14 cellular contexts compared by ENCODE assay signal in genomic region chr7:102890292-102890970, GRCh38. TPM values are rescaled to one million over a fixed set of nuclear protein-coding genes. Genes with fewer than 3 reads are reported as not detected.
A peak's percentile ranks its signal among the peaks of the same experiment; 100 is the strongest.
DNase-seq lines count a peak whose midpoint lies in the region; ATAC-seq and TF ChIP-seq lines count a peak whose summit lies in the region.
"Had no signal": no experiment of that assay in that cellular context is flagged by ENCODE, and none has a peak within 500 bp of the region (broad histone marks: within the 10 kb centered on the region; RNA-seq: fewer than 3 reads in every experiment).

No MANE protein-coding gene starts in this region.

- CTCF ChIA-PET in naive thymus-derived CD4-positive, alpha-beta T cell (lab: Charles Lee), result no interaction called here
- CTCF ChIA-PET in OCI-LY7 (lab: Charles Lee; ENCODE audit: unreplicated experiment), result no interaction called here

- peak; percentile 53 for ATAC-seq in naive thymus-derived CD4-positive, alpha-beta T cell
- ATAC-seq in HG02798 (IDR thresholded peaks at IDR 0.05; ENCODE audit: poor library complexity, unreplicated experiment), result no peak
- ATAC-seq in GM21529 (IDR thresholded peaks at IDR 0.05; ENCODE audit: unreplicated experiment), result no peak

- no peaks in the 10 kb centered on the region for H3K9me2 ChIP-seq in OCI-LY7 (ENCODE audit: insufficient read depth, low read length)

- intact Hi-C loops in naive thymus-derived CD4-positive, alpha-beta T cell (cut with micrococcal nuclease), result no loop called here
- intact Hi-C loops in OCI-LY7 (cut with micrococcal nuclease; ENCODE audit: unreplicated experiment), result no loop called here

- H3K4me2 ChIP-seq in OCI-LY7 (ENCODE audit: low read length), result no peak overlapping the region

- H3K9me3 ChIP-seq in naive thymus-derived CD4-positive, alpha-beta T cell (ENCODE audit: control insufficient read depth in 2 of 3, low read length in 3 of 3), result no peaks in the 10 kb centered on the region
- H3K9me3 ChIP-seq in OCI-LY7 (ENCODE audit: low read length), result no peaks in the 10 kb centered on the region

- no peak overlapping the region for H3K4me3 ChIP-seq in naive thymus-derived CD4-positive, alpha-beta T cell (ENCODE audit: low read length)
- no peak overlapping the region for H3K4me3 ChIP-seq in OCI-LY7 (ENCODE audit: low read depth, low read length, poor library complexity, severe bottlenecking)

- BruUV-seq in OCI-LY7 (replicated peaks; lab: Mats Ljungman, UMichigan), result no TSS peak

- POLR2A ChIA-PET in naive thymus-derived CD4-positive, alpha-beta T cell (lab: Charles Lee), result no interaction called here
- POLR2A ChIA-PET in OCI-LY7 (lab: Charles Lee), result interaction anchor here (0.9 kb wide), 1 partner anchor 10 kb away, joined by 4 read pairs; no protein-coding TSS in a partner anchor

- H2AFZ ChIP-seq in OCI-LY7 (ENCODE audit: low read length), result no peak overlapping the region
- H2AFZ ChIP-seq: parathyroid adenoma had no signal

- no peaks in the 10 kb centered on the region for H3K79me2 ChIP-seq in OCI-LY7 (ENCODE audit: insufficient read depth, low read depth, low read length)
- H3K79me2 ChIP-seq: parathyroid adenoma had no signal

- no peaks in the 10 kb centered on the region for H3K27me3 ChIP-seq in naive thymus-derived CD4-positive, alpha-beta T cell (ENCODE audit: control insufficient read depth in 2 of 2, insufficient read depth in 2 of 2, low read length in 2 of 2)

- no peak for TF ChIP-seq CTCF in chondrocyte (IDR thresholded peaks at IDR 0.05)
- no peak for TF ChIP-seq CTCF in OCI-LY7 (conservative IDR thresholded peaks at IDR 0.05; ENCODE audit: low read length)

- no peaks in the 10 kb centered on the region for H3K4me1 ChIP-seq in naive thymus-derived CD4-positive, alpha-beta T cell (ENCODE audit: control insufficient read depth in 2 of 2, insufficient read depth in 2 of 2, low read length in 2 of 2)
- no peaks in the 10 kb centered on the region for H3K4me1 ChIP-seq in OCI-LY7 (ENCODE audit: insufficient read depth, low read length, poor library complexity, severe bottlenecking)
- H3K4me1 ChIP-seq: parathyroid adenoma had no signal

- no peak overlapping the region for H3K27ac ChIP-seq in naive thymus-derived CD4-positive, alpha-beta T cell (ENCODE audit: low read depth, low read length)
- H3K27ac ChIP-seq in OCI-LY7 (ENCODE audit: low read depth, low read length, poor library complexity, severe bottlenecking), result no peak overlapping the region
- H3K27ac ChIP-seq: parathyroid adenoma had no signal

- peak; percentile 63 to 66 for DNase-seq in AML-193 (lab: John Stamatoyannopoulos, UW)
- DNase-seq in NOMO-1 treated with DMSO at 0.1 percent for 48 hours (lab: John Stamatoyannopoulos, UW; ENCODE audit: unreplicated experiment), result peak; percentile 51
- no peak for DNase-seq in chondrocyte (ENCODE audit: low spot score)
- no peak for DNase-seq in naive thymus-derived CD4-positive, alpha-beta T cell
- no peak for DNase-seq in OCI-LY7 (ENCODE audit: low spot score)
- no peak for DNase-seq in hippocampal formation (lab: John Stamatoyannopoulos, UW)
- DNase-seq: activated T-cell treated with anti-CD3 and anti-CD28 coated beads for 4 hours; CD4-positive, CD25-positive, alpha-beta regulatory T cell; cortex of kidney; Karpas-422; NCI-H526 treated with DMSO at 0.1 percent for 48 hours had no signal

- H3K4me3 Mint-ChIP-seq in chondrocyte (ENCODE audit: unreplicated experiment), result no peak overlapping the region
- H3K4me3 Mint-ChIP-seq in naive thymus-derived CD4-positive, alpha-beta T cell, result no peak overlapping the region
- H3K4me3 Mint-ChIP-seq: CD4-positive, CD25-positive, alpha-beta regulatory T cell had no signal

- no peaks in the 10 kb centered on the region for H4K20me1 ChIP-seq in OCI-LY7 (ENCODE audit: insufficient read depth, low read length)

- no peaks in the 10 kb centered on the region for H3K27me3 Mint-ChIP-seq in chondrocyte (ENCODE audit: low read depth)
- H3K27me3 Mint-ChIP-seq in naive thymus-derived CD4-positive, alpha-beta T cell, result peaks cover 0 to 4% (median 0%) of the 10 kb centered on the region in 5 donors

- no peaks in the 10 kb centered on the region for H3K36me3 Mint-ChIP-seq in chondrocyte (ENCODE audit: low read depth)
- H3K36me3 Mint-ChIP-seq in naive thymus-derived CD4-positive, alpha-beta T cell, result peaks cover 0 to 6% (median 0%) of the 10 kb centered on the region in 5 donors
- H3K36me3 Mint-ChIP-seq: CD4-positive, CD25-positive, alpha-beta regulatory T cell had no signal

- H3K27ac Mint-ChIP-seq in chondrocyte (ENCODE audit: unreplicated experiment), result peak overlapping the region; percentile 86
- H3K27ac Mint-ChIP-seq in naive thymus-derived CD4-positive, alpha-beta T cell, result no peak overlapping the region
- H3K27ac Mint-ChIP-seq: CD4-positive, CD25-positive, alpha-beta regulatory T cell had no signal

- peaks cover 72% of the 10 kb centered on the region for H3K4me1 Mint-ChIP-seq in chondrocyte (ENCODE audit: low read depth)
- H3K4me1 Mint-ChIP-seq in naive thymus-derived CD4-positive, alpha-beta T cell, result no peaks in the 10 kb centered on the region
- H3K4me1 Mint-ChIP-seq: CD4-positive, CD25-positive, alpha-beta regulatory T cell had no signal

- no peaks in the 10 kb centered on the region for H3K9me3 Mint-ChIP-seq in chondrocyte (ENCODE audit: low read depth)
- peaks cover 0 to 4% (median 0%) of the 10 kb centered on the region in 11 donors for H3K9me3 Mint-ChIP-seq in naive thymus-derived CD4-positive, alpha-beta T cell

- H3K36me3 ChIP-seq in naive thymus-derived CD4-positive, alpha-beta T cell (ENCODE audit: control insufficient read depth in 2 of 3, insufficient read depth in 3 of 3, low read length in 3 of 3), result no peaks in the 10 kb centered on the region
- H3K36me3 ChIP-seq in OCI-LY7 (ENCODE audit: insufficient read depth, low read length), result no peaks in the 10 kb centered on the region

RNA-seq across cellular contexts. Expression of gene LRRC17, which starts 22.4 kb away (rescaled TPM):
- total RNA-seq in chondrocyte, result 23.9 to 34.5 TPM (median 32.0 TPM) in 3 replicates
- total RNA-seq in naive thymus-derived CD4-positive, alpha-beta T cell, result 1 to 10 TPM in 1 of 5 experiments, under 1 TPM in 3, not detected in 1; 0.20 to 1.1 (median 0.38) TPM
- under 1 TPM; 0.24 to 0.39 TPM for polyA plus RNA-seq in naive thymus-derived CD4-positive, alpha-beta T cell
- not detected in 2 replicates for total RNA-seq in OCI-LY7 (2014; rRNA removed; shearing (Covaris generic))
- not detected in 2 replicates for total RNA-seq in OCI-LY7 (2022)

Comparison
In these comparisons a context has a peak if more than half of its experiments do, and no peak if none do; other contexts are left out.
1. DNase-seq: peak in AML-193 (2 of 2) and NOMO-1 treated with DMSO at 0.1 percent for 48 hours (single experiment); none in chondrocyte (single experiment), naive thymus-derived CD4-positive, alpha-beta T cell (0 of 9), OCI-LY7 (single experiment) and hippocampal formation (0 of 2).
2. RNA of gene LRRC17, which starts 22.4 kb away (total RNA-seq): 23.9 to 34.5 TPM in chondrocyte; 0.20 to 1.1 TPM in naive thymus-derived CD4-positive, alpha-beta T cell and not detected in OCI-LY7; every median in the first group is over 10 times any median in the second.